In genomic region chr15:101464999-101465669, GRCh38 we compare ENCODE assay signal across 19 cellular contexts.
"Had no signal": no experiment of that assay in that cellular context is flagged by ENCODE, and none has a peak within 500 bp of the region (broad histone marks: within the 10 kb centered on the region; RNA-seq: fewer than 3 reads in every experiment).

No MANE protein-coding gene starts in this region.

- H3K4me1 ChIP-seq: colonic mucosa, parathyroid adenoma, tibial nerve, upper lobe of right lung, vagina had no signal

- H3K27me3 ChIP-seq: colonic mucosa, tibial nerve, upper lobe of right lung, vagina had no signal

- H3K9me3 ChIP-seq: colonic mucosa, tibial nerve, upper lobe of right lung, vagina had no signal

- H3K4me1 Mint-ChIP-seq: memory B cell had no signal

- H3K9me3 Mint-ChIP-seq: natural killer cell treated with Interleukin-12 subunit alpha and Interleukin-12 subunit beta and Interleukin-15 and Interleukin-18, amount 100 ng/mL, for 72 hours had no signal

- ATAC-seq: esophagus mucosa; left cardiac atrium; natural killer cell treated with Interleukin-12 subunit alpha and Interleukin-12 subunit beta and Interleukin-15 and Interleukin-18, amount 100 ng/mL, for 72 hours; stimulated activated effector memory CD8-positive, alpha-beta T cell treated with anti-CD3 and anti-CD28 coated beads, Interleukin-12 subunit alpha, Interleukin-12 subunit beta, amount 100 ng/mL, for 72 hours; upper lobe of right lung had no signal

- H3K27ac Mint-ChIP-seq: memory B cell; natural killer cell treated with Interleukin-12 subunit alpha and Interleukin-12 subunit beta and Interleukin-15 and Interleukin-18, amount 100 ng/mL, for 72 hours; stimulated activated effector memory CD8-positive, alpha-beta T cell treated with anti-CD3 and anti-CD28 coated beads, Interleukin-12 subunit alpha, Interleukin-12 subunit beta, amount 100 ng/mL, for 72 hours; stimulated activated naive CD8-positive, alpha-beta T cell treated with anti-CD3 and anti-CD28 coated beads, Interleukin-15, Interleukin-2, amounts not matched to agents 100 ng/mL and 50 ng/mL, for 24 hours had no signal

- H3K36me3 ChIP-seq: colonic mucosa, heart left ventricle, tibial nerve, upper lobe of right lung, vagina had no signal

- H3K4me3 Mint-ChIP-seq: memory B cell; natural killer cell treated with Interleukin-12 subunit alpha and Interleukin-12 subunit beta and Interleukin-15 and Interleukin-18, amount 100 ng/mL, for 72 hours; stimulated activated effector memory CD8-positive, alpha-beta T cell treated with anti-CD3 and anti-CD28 coated beads, Interleukin-12 subunit alpha, Interleukin-12 subunit beta, amount 100 ng/mL, for 72 hours; stimulated activated naive CD8-positive, alpha-beta T cell treated with anti-CD3 and anti-CD28 coated beads, Interleukin-15, Interleukin-2, amounts not matched to agents 100 ng/mL and 50 ng/mL, for 24 hours had no signal

- DNase-seq: caudate nucleus; colonic mucosa; effector CD8-positive, alpha-beta T cell; heart left ventricle; hypothalamus; left cardiac atrium; midbrain; small intestine; stimulated activated CD4-positive, alpha-beta T cell treated with anti-CD3 and anti-CD28 coated beads, Interleukin-4, amount 100 ng/mL, for 1 hour; stimulated activated CD8-positive, alpha-beta memory T cell treated with anti-CD3 and anti-CD28 coated beads, Interleukin-4, amount 100 ng/mL, for 48 hours; upper lobe of right lung had no signal

- H3K9ac ChIP-seq: parathyroid adenoma had no signal

- H3K27ac ChIP-seq: colonic mucosa, heart left ventricle, parathyroid adenoma, tibial nerve, upper lobe of right lung, vagina had no signal

- H3K36me3 Mint-ChIP-seq: memory B cell; natural killer cell treated with Interleukin-12 subunit alpha and Interleukin-12 subunit beta and Interleukin-15 and Interleukin-18, amount 100 ng/mL, for 72 hours; stimulated activated effector memory CD8-positive, alpha-beta T cell treated with anti-CD3 and anti-CD28 coated beads, Interleukin-12 subunit alpha, Interleukin-12 subunit beta, amount 100 ng/mL, for 72 hours had no signal

- H3K4me3 ChIP-seq: colonic mucosa, heart left ventricle, tibial nerve, upper lobe of right lung, vagina had no signal
